18 cellular contexts compared by ENCODE assay signal in the genomic region with DNA sequence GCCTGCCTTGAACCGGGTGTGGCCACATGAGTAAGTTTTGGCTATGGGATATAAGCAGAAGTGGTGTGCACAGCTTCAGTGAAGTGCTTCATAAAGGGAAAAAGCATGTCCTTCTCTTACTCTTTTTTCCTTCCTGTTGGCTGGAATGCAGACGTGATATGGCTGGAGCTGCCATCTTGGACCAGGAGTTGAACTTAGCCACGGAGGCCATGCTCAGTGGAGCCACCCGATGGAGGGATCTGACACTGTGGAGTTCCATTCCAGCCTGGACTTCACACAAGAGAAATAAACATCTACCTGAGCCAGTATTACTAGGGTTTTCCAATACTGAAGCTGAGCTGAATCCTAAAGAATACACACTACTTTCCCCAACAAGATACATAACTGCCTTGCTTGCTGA. TPM values are rescaled to one million over a fixed set of nuclear protein-coding genes. Genes with fewer than 3 reads are reported as not detected.
DNase-seq lines count a peak whose midpoint lies in the region; ATAC-seq and TF ChIP-seq lines count a peak whose summit lies in the region.
"Had no signal": no experiment of that assay in that cellular context is flagged by ENCODE, and none has a peak within 500 bp of the region (broad histone marks: within the 10 kb centered on the region; RNA-seq: fewer than 3 reads in every experiment).

No MANE protein-coding gene starts in this region.

- 89% methylated on average over 4 of the region's 4 CpGs for WGBS in esophagus muscularis mucosa

- H3K27ac Mint-ChIP-seq in activated CD4-positive, alpha-beta T cell treated with anti-CD3 and anti-CD28 coated beads for 36 hours, result no peak overlapping the region
- H3K27ac Mint-ChIP-seq in type B pancreatic cell, result no peak overlapping the region
- H3K27ac Mint-ChIP-seq in CD14-positive monocyte, result no peak overlapping the region
- H3K27ac Mint-ChIP-seq in activated naive CD8-positive, alpha-beta T cell treated with anti-CD3 and anti-CD28 coated beads, Interleukin-2, amount 50 U/mL, for 24 hours, result no peak overlapping the region
- H3K27ac Mint-ChIP-seq: activated T-helper 1 cell treated with anti-CD3 and anti-CD28 coated beads, Interleukin-12 subunit alpha, Interleukin-12 subunit beta, Interleukin-2, Interleukin-4 antibody, amounts not matched to agents 30 ng/mL and 10 ng/mL and 1 ng/mL, durations not matched to agents 14 hours and 24 hours and 36 hours; mesothelial cell of epicardium; stimulated activated effector memory CD8-positive, alpha-beta T cell treated with anti-CD3 and anti-CD28 coated beads, Interleukin-12 subunit alpha, Interleukin-12 subunit beta, amount 100 ng/mL, for 72 hours had no signal

- no peaks in the 10 kb centered on the region for H3K4me1 Mint-ChIP-seq in activated CD4-positive, alpha-beta T cell treated with anti-CD3 and anti-CD28 coated beads for 36 hours
- H3K4me1 Mint-ChIP-seq in type B pancreatic cell (ENCODE audit: unreplicated experiment), result no peaks in the 10 kb centered on the region
- no peaks in the 10 kb centered on the region for H3K4me1 Mint-ChIP-seq in CD14-positive monocyte
- H3K4me1 Mint-ChIP-seq in activated naive CD8-positive, alpha-beta T cell treated with anti-CD3 and anti-CD28 coated beads, Interleukin-2, amount 50 U/mL, for 24 hours, result no peaks in the 10 kb centered on the region

- no peak for TF ChIP-seq POLR2A in esophagus muscularis mucosa (IDR thresholded peaks at IDR 0.05; ENCODE audit: low read depth)

- DNase-seq in activated CD4-positive, alpha-beta T cell treated with anti-CD3 and anti-CD28 coated beads for 36 hours, result peak; percentile 16
- DNase-seq in activated CD4-positive, alpha-beta T cell treated with anti-CD3 and anti-CD28 coated beads, Interleukin-2, amount 50 U/mL, for 1 hour, result no peak
- DNase-seq in OCI-LY7 (ENCODE audit: low spot score), result no peak
- DNase-seq in esophagus muscularis mucosa (ENCODE audit: extremely low spot score), result peak; percentile 77
- DNase-seq in type B pancreatic cell (ENCODE audit: extremely low spot score, unreplicated experiment), result no peak
- DNase-seq in CD14-positive monocyte (ENCODE audit: low spot score), result no peak
- no peak for DNase-seq in activated naive CD8-positive, alpha-beta T cell treated with anti-CD3 and anti-CD28 coated beads, Interleukin-2, amount 50 U/mL, for 24 hours
- no peak for DNase-seq in hippocampal formation (lab: John Stamatoyannopoulos, UW)
- DNase-seq: cortex of kidney, NCI-H187, occipital lobe, T1000, tibial artery had no signal

- no peak overlapping the region for H2AFZ ChIP-seq in OCI-LY7 (ENCODE audit: low read length)

- no peak for ATAC-seq in activated CD4-positive, alpha-beta T cell treated with anti-CD3 and anti-CD28 coated beads for 36 hours
- ATAC-seq in activated naive CD8-positive, alpha-beta T cell treated with anti-CD3 and anti-CD28 coated beads, Interleukin-2, amount 50 U/mL, for 24 hours, result no peak
- ATAC-seq: stimulated activated effector memory CD8-positive, alpha-beta T cell treated with anti-CD3 and anti-CD28 coated beads, Interleukin-12 subunit alpha, Interleukin-12 subunit beta, amount 100 ng/mL, for 72 hours had no signal

- no peak overlapping the region for H3K4me3 Mint-ChIP-seq in activated CD4-positive, alpha-beta T cell treated with anti-CD3 and anti-CD28 coated beads for 36 hours
- H3K4me3 Mint-ChIP-seq in type B pancreatic cell, result no peak overlapping the region
- no peak overlapping the region for H3K4me3 Mint-ChIP-seq in CD14-positive monocyte
- H3K4me3 Mint-ChIP-seq in activated naive CD8-positive, alpha-beta T cell treated with anti-CD3 and anti-CD28 coated beads, Interleukin-2, amount 50 U/mL, for 24 hours, result no peak overlapping the region
- H3K4me3 Mint-ChIP-seq: activated T-helper 1 cell treated with anti-CD3 and anti-CD28 coated beads, Interleukin-12 subunit alpha, Interleukin-12 subunit beta, Interleukin-2, Interleukin-4 antibody, amounts not matched to agents 30 ng/mL and 10 ng/mL and 1 ng/mL, durations not matched to agents 14 hours and 24 hours and 36 hours; mesothelial cell of epicardium; stimulated activated effector memory CD8-positive, alpha-beta T cell treated with anti-CD3 and anti-CD28 coated beads, Interleukin-12 subunit alpha, Interleukin-12 subunit beta, amount 100 ng/mL, for 72 hours had no signal

- no peaks in the 10 kb centered on the region for H3K9me2 ChIP-seq in OCI-LY7 (ENCODE audit: insufficient read depth, low read length)

- H3K27ac ChIP-seq in OCI-LY7 (ENCODE audit: low read depth, low read length, poor library complexity, severe bottlenecking) (no peak overlapping the region), esophagus muscularis mucosa (replicated peaks in 1 of 4) (no peak overlapping the region)
- H3K27ac ChIP-seq: A549, SJCRH30, tibial artery had no signal

- H3K4me1 ChIP-seq in OCI-LY7 (ENCODE audit: insufficient read depth, low read length, poor library complexity, severe bottlenecking), result no peaks in the 10 kb centered on the region
- H3K4me1 ChIP-seq in esophagus muscularis mucosa, result no peaks in the 10 kb centered on the region
- H3K4me1 ChIP-seq: A549 had no signal

- no TSS peak for BruUV-seq in OCI-LY7 (replicated peaks; lab: Mats Ljungman, UMichigan)

- peaks cover 17% of the 10 kb centered on the region for H3K9me3 Mint-ChIP-seq in activated CD4-positive, alpha-beta T cell treated with anti-CD3 and anti-CD28 coated beads for 36 hours (ENCODE audit: low read depth)
- H3K9me3 Mint-ChIP-seq in type B pancreatic cell, result peaks cover 18% of the 10 kb centered on the region
- H3K9me3 Mint-ChIP-seq in CD14-positive monocyte, result peaks cover 12 to 21% (median 17%) of the 10 kb centered on the region in 7 donors
- peaks cover 15% of the 10 kb centered on the region for H3K9me3 Mint-ChIP-seq in activated naive CD8-positive, alpha-beta T cell treated with anti-CD3 and anti-CD28 coated beads, Interleukin-2, amount 50 U/mL, for 24 hours

- no peaks in the 10 kb centered on the region for H3K79me2 ChIP-seq in OCI-LY7 (ENCODE audit: insufficient read depth, low read depth, low read length)

- H3K4me3 ChIP-seq in OCI-LY7 (ENCODE audit: low read depth, low read length, poor library complexity, severe bottlenecking) (no peak overlapping the region), esophagus muscularis mucosa (no peak overlapping the region)
- H3K4me3 ChIP-seq: A549, SJCRH30, tibial artery had no signal

- no peaks in the 10 kb centered on the region for H3K27me3 ChIP-seq in esophagus muscularis mucosa
- H3K27me3 ChIP-seq: SJCRH30, tibial artery had no signal

- H3K36me3 Mint-ChIP-seq in activated CD4-positive, alpha-beta T cell treated with anti-CD3 and anti-CD28 coated beads for 36 hours (ENCODE audit: low read depth), result no peaks in the 10 kb centered on the region
- peaks cover 21% of the 10 kb centered on the region for H3K36me3 Mint-ChIP-seq in type B pancreatic cell
- H3K36me3 Mint-ChIP-seq in CD14-positive monocyte, result no peaks in the 10 kb centered on the region
- H3K36me3 Mint-ChIP-seq in activated naive CD8-positive, alpha-beta T cell treated with anti-CD3 and anti-CD28 coated beads, Interleukin-2, amount 50 U/mL, for 24 hours (ENCODE audit: low read depth), result peaks cover 4% of the 10 kb centered on the region
- H3K36me3 Mint-ChIP-seq: stimulated activated effector memory CD8-positive, alpha-beta T cell treated with anti-CD3 and anti-CD28 coated beads, Interleukin-12 subunit alpha, Interleukin-12 subunit beta, amount 100 ng/mL, for 72 hours had no signal

- H3K4me2 ChIP-seq in OCI-LY7 (ENCODE audit: low read length), result no peak overlapping the region
- H3K4me2 ChIP-seq: A549 had no signal

- peak; percentile 52 for TF ChIP-seq CTCF in OCI-LY7 (conservative IDR thresholded peaks at IDR 0.05; ENCODE audit: low read length)
- no peak for TF ChIP-seq CTCF in esophagus muscularis mucosa (IDR thresholded peaks at IDR 0.05)
- peak; percentile 32 for TF ChIP-seq CTCF in type B pancreatic cell (conservative IDR thresholded peaks at IDR 0.05)
- no peak for TF ChIP-seq CTCF in CD14-positive monocyte (IDR thresholded peaks at IDR 0.05)

- TF ChIP-seq EP300 in esophagus muscularis mucosa (IDR thresholded peaks at IDR 0.05), result no peak

- intact Hi-C loops in activated CD4-positive, alpha-beta T cell treated with anti-CD3 and anti-CD28 coated beads for 36 hours (cut with DNase I, micrococcal nuclease), result no loop called here
- intact Hi-C loops in OCI-LY7 (cut with micrococcal nuclease; ENCODE audit: unreplicated experiment) (no loop called here), esophagus muscularis mucosa (cut with DNase I) (no loop called here), CD14-positive monocyte (cut with micrococcal nuclease) (no loop called here)

- H4K20me1 ChIP-seq in OCI-LY7 (ENCODE audit: insufficient read depth, low read length), result no peaks in the 10 kb centered on the region

- H3K9me3 ChIP-seq in OCI-LY7 (ENCODE audit: low read length), result no peaks in the 10 kb centered on the region
- no peaks in the 10 kb centered on the region for H3K9me3 ChIP-seq in esophagus muscularis mucosa
- H3K9me3 ChIP-seq: tibial artery had no signal

- CTCF ChIA-PET in activated CD4-positive, alpha-beta T cell treated with anti-CD3 and anti-CD28 coated beads for 36 hours (lab: Charles Lee), result interaction anchor here (0.6 to 0.9 kb wide), 3 partner anchors 13 to 1360 kb away, joined by 3 to 4 read pairs (median 3); no protein-coding TSS in a partner anchor
- CTCF ChIA-PET in OCI-LY7 (lab: Charles Lee; ENCODE audit: unreplicated experiment), result no interaction called here

- peaks cover 1% of the 10 kb centered on the region for H3K27me3 Mint-ChIP-seq in activated CD4-positive, alpha-beta T cell treated with anti-CD3 and anti-CD28 coated beads for 36 hours
- no peaks in the 10 kb centered on the region for H3K27me3 Mint-ChIP-seq in type B pancreatic cell
- H3K27me3 Mint-ChIP-seq in CD14-positive monocyte (ENCODE audit: low read depth in 3 of 3), result peaks cover 1 to 2% (median 1%) of the 10 kb centered on the region in 3 donors
- no peaks in the 10 kb centered on the region for H3K27me3 Mint-ChIP-seq in activated naive CD8-positive, alpha-beta T cell treated with anti-CD3 and anti-CD28 coated beads, Interleukin-2, amount 50 U/mL, for 24 hours

- no peaks in the 10 kb centered on the region for H3K36me3 ChIP-seq in OCI-LY7 (ENCODE audit: insufficient read depth, low read length)
- H3K36me3 ChIP-seq in esophagus muscularis mucosa, result no peaks in the 10 kb centered on the region
- H3K36me3 ChIP-seq: tibial artery had no signal

- POLR2A ChIA-PET in activated CD4-positive, alpha-beta T cell treated with anti-CD3 and anti-CD28 coated beads for 36 hours (lab: Charles Lee), result no interaction called here
- POLR2A ChIA-PET in OCI-LY7 (lab: Charles Lee), result interaction anchor here (1.1 kb wide), 1 partner anchor 11 kb away, joined by 3 read pairs; no protein-coding TSS in a partner anchor

RNA-seq across cellular contexts. Expression of gene CCDC3, which starts 52.3 kb away (rescaled TPM):
- total RNA-seq in activated CD4-positive, alpha-beta T cell treated with anti-CD3 and anti-CD28 coated beads for 36 hours, result under 1 TPM; 0.14 to 0.18 TPM
- not detected in 2 replicates for total RNA-seq in OCI-LY7 (2014; rRNA removed; shearing (Covaris generic))
- total RNA-seq in OCI-LY7 (2022) (not detected in 2 replicates), esophagus muscularis mucosa (10 to 100 TPM; 23.7 to 79.1 (median 44.3) TPM), type B pancreatic cell (ENCODE audit: low replicate concordance) (17.6 and 44.7 TPM in 2 replicates)
- not detected for polyA plus RNA-seq in CD14-positive monocyte

Comparison
In these comparisons a context has a peak if more than half of its experiments do, and no peak if none do; other contexts are left out.
1. DNase-seq: peak in activated CD4-positive, alpha-beta T cell treated with anti-CD3 and anti-CD28 coated beads for 36 hours (single experiment) and esophagus muscularis mucosa (single experiment); none in activated CD4-positive, alpha-beta T cell treated with anti-CD3 and anti-CD28 coated beads, Interleukin-2, amount 50 U/mL, for 1 hour (single experiment), OCI-LY7 (single experiment), type B pancreatic cell (single experiment), CD14-positive monocyte (single experiment), activated naive CD8-positive, alpha-beta T cell treated with anti-CD3 and anti-CD28 coated beads, Interleukin-2, amount 50 U/mL, for 24 hours (single experiment) and hippocampal formation (0 of 2).
2. CTCF ChIP-seq: peak in OCI-LY7 (single experiment) and type B pancreatic cell (single experiment); none in esophagus muscularis mucosa (0 of 3) and CD14-positive monocyte (single experiment).
3. RNA of gene CCDC3, which starts 52.3 kb away (total RNA-seq): 23.7 to 79.1 TPM in esophagus muscularis mucosa and 17.6 to 44.7 TPM in type B pancreatic cell; 0.14 to 0.18 TPM in activated CD4-positive, alpha-beta T cell treated with anti-CD3 and anti-CD28 coated beads for 36 hours and not detected in OCI-LY7; every median in the first group is over 10 times any median in the second.